8 cellular contexts compared by ENCODE assay signal in genomic region chr22:41382610-41383009, GRCh38. TPM values are rescaled to one million over a fixed set of nuclear protein-coding genes. Genes with fewer than 3 reads are reported as not detected.
A peak's percentile ranks its signal among the peaks of the same experiment; 100 is the strongest.
DNase-seq lines count a peak whose midpoint lies in the region; ATAC-seq and TF ChIP-seq lines count a peak whose summit lies in the region.

No MANE protein-coding gene starts in this region.

- 16% methylated on average over 19 of the region's 19 CpGs; no CpG with 5 or more reads in 1 of the 2 donors for WGBS in transverse colon (ENCODE audit: low coverage in 1 of 2), 2 donors

- in situ Hi-C loops in astrocyte of the spinal cord (cut with HindIII; ENCODE audit: low sequenced_read_pairs) (no loop called here), transverse colon (cut with MboI; ENCODE audit: low pct_ligation_motif_present in 1 of 4, low pct_unique_long_range_greater_than_20kb in 1 of 4, low sequenced_read_pairs in 3 of 4) (no loop called here)

- H3K9me3 ChIP-seq in lower lobe of right lung = no peaks in the 10 kb centered on the region
- no peaks in the 10 kb centered on the region for H3K9me3 ChIP-seq in transverse colon

- TF ChIP-seq EP300 in transverse colon (IDR thresholded peaks at IDR 0.05; ENCODE audit: low read depth) = no peak

- DNase-seq in activated naive CD4-positive, alpha-beta T cell treated with anti-CD3 and anti-CD28 coated beads for 36 hours = no peak
- DNase-seq in activated naive CD4-positive, alpha-beta T cell treated with anti-CD3 and anti-CD28 coated beads, Interleukin-2, amount 50 U/mL, for 16 hours = no peak
- no peak for DNase-seq in astrocyte of the spinal cord (ENCODE audit: low read depth, low spot score)
- no peak for DNase-seq in lower lobe of right lung
- DNase-seq in transverse colon = no peak
- DNase-seq in Kasumi-1 (lab: John Stamatoyannopoulos, UW) = no peak
- no peak for DNase-seq in activated effector memory CD4-positive, alpha-beta T cell treated with anti-CD3 and anti-CD28 coated beads, Interleukin-2, amount 50 U/mL, for 16 hours

- no peaks in the 10 kb centered on the region for H3K27me3 ChIP-seq in lower lobe of right lung (ENCODE audit: low read depth)
- no peaks in the 10 kb centered on the region for H3K27me3 ChIP-seq in transverse colon

- no peak for TF ChIP-seq CTCF in astrocyte of the spinal cord (IDR thresholded peaks at IDR 0.05; ENCODE audit: low read depth, low read length)
- no peak for TF ChIP-seq CTCF in lower lobe of right lung (IDR thresholded peaks at IDR 0.05)
- no peak for TF ChIP-seq CTCF in transverse colon (IDR thresholded peaks at IDR 0.05)

- CTCF ChIA-PET in activated naive CD4-positive, alpha-beta T cell treated with anti-CD3 and anti-CD28 coated beads for 36 hours (lab: Charles Lee) = interaction anchor here (3.1 kb wide), 1 partner anchor 21 kb away, joined by 9 read pairs; no protein-coding TSS in a partner anchor

- TF ChIP-seq POLR2A in transverse colon (IDR thresholded peaks at IDR 0.05) = no peak

- intact Hi-C loops in activated naive CD4-positive, alpha-beta T cell treated with anti-CD3 and anti-CD28 coated beads for 36 hours (cut with micrococcal nuclease) = loop anchor here (5.0 kb wide), 2 partner anchors 80 to 525 kb away; partner anchors contain the start of genes ST13, XPNPEP3 and ZC3H7B
- intact Hi-C loops in lower lobe of right lung (cut with DNase I) (no loop called here), transverse colon (cut with DNase I; ENCODE audit: low total_unique reads) (no loop called here)

- peak overlapping the region; percentile 97 for H3K27ac ChIP-seq in lower lobe of right lung
- H3K27ac ChIP-seq in transverse colon = peak overlapping the region; percentile 95 to 98 (median 97)

- peak overlapping the region; percentile 66 for H3K4me3 ChIP-seq in astrocyte of the spinal cord (ENCODE audit: low read depth, low read length)
- H3K4me3 ChIP-seq in lower lobe of right lung = peak overlapping the region; percentile 80
- peak overlapping the region; percentile 74 to 97 (median 86) for H3K4me3 ChIP-seq in transverse colon

- ATAC-seq in lower lobe of right lung (no peak), GM19463 (IDR thresholded peaks at IDR 0.05; ENCODE audit: unreplicated experiment) (no peak)

- H3K4me1 ChIP-seq in lower lobe of right lung (peaks cover 28% of the 10 kb centered on the region), transverse colon (peaks cover 3 to 37% (median 32%) of the 10 kb centered on the region in 4 donors)

- peaks cover 13% of the 10 kb centered on the region for H3K4me1 Mint-ChIP-seq in activated naive CD4-positive, alpha-beta T cell treated with anti-CD3 and anti-CD28 coated beads for 36 hours (ENCODE audit: low read depth)

- H3K36me3 Mint-ChIP-seq in activated naive CD4-positive, alpha-beta T cell treated with anti-CD3 and anti-CD28 coated beads for 36 hours (ENCODE audit: low read depth) = no peaks in the 10 kb centered on the region

- no peaks in the 10 kb centered on the region for H3K9me3 Mint-ChIP-seq in activated naive CD4-positive, alpha-beta T cell treated with anti-CD3 and anti-CD28 coated beads for 36 hours

- H3K27ac Mint-ChIP-seq in activated naive CD4-positive, alpha-beta T cell treated with anti-CD3 and anti-CD28 coated beads for 36 hours = no peak overlapping the region

- H3K4me3 Mint-ChIP-seq in activated naive CD4-positive, alpha-beta T cell treated with anti-CD3 and anti-CD28 coated beads for 36 hours = peak overlapping the region; percentile 87

- H3K27me3 Mint-ChIP-seq in activated naive CD4-positive, alpha-beta T cell treated with anti-CD3 and anti-CD28 coated beads for 36 hours (ENCODE audit: low read depth) = no peaks in the 10 kb centered on the region

- H3K36me3 ChIP-seq in lower lobe of right lung (peaks cover 8% of the 10 kb centered on the region), transverse colon (peaks cover 0 to 3% (median 0%) of the 10 kb centered on the region in 4 donors)

RNA-seq across cellular contexts. Expression of gene TEF, which starts 0.9 kb away (rescaled TPM):
- total RNA-seq in activated naive CD4-positive, alpha-beta T cell treated with anti-CD3 and anti-CD28 coated beads for 36 hours = 1 to 10 TPM; 1.7 to 1.9 TPM
- 29.7 TPM for total RNA-seq in lower lobe of right lung
- 10 to 100 TPM; 22.9 to 47.9 (median 34.0) TPM for total RNA-seq in transverse colon

Comparison
In these comparisons a context has a peak if more than half of its experiments do, and no peak if none do; other contexts are left out.
1. RNA of gene TEF, which starts 0.9 kb away (total RNA-seq): 22.9 to 47.9 TPM in transverse colon and 29.7 TPM in lower lobe of right lung (single experiment); 1.7 to 1.9 TPM in activated naive CD4-positive, alpha-beta T cell treated with anti-CD3 and anti-CD28 coated beads for 36 hours; every median in the first group is over 4 times any median in the second.
2. Peak in every context shown above with its lines, with median percentiles within 50 percentile points of each other: H3K4me3 ChIP-seq.